Comparison of ENCODE assay signal across 13 cellular contexts in the genomic region with DNA sequence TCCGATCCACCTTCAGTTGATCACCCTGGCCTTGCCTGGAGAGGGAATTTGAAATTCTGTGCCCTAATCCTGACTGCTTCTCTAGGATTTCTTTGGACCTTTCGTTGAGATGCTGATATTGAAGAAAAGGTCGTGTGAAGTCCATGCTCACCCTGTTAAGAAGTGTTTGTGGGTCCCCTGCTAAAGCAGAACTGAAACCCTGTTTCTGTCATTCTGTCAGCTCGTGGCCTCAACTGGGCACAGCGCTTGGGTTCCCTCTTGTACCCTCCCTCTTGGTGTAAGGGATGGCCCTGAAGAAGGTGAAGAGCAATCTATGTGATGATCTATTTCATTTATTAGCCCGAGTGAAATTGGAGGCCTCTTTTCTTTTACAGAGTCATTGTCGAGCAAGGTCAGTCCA.
DNase-seq lines count a peak whose midpoint lies in the region; ATAC-seq, FAIRE-seq and TF ChIP-seq lines count a peak whose summit lies in the region.
"Had no signal": no experiment of that assay in that cellular context is flagged by ENCODE, and none has a peak within 500 bp of the region (broad histone marks: within the 10 kb centered on the region; RNA-seq: fewer than 3 reads in every experiment).

No MANE protein-coding gene starts in this region.

- H3K36me3 Mint-ChIP-seq in nephron (ENCODE audit: low read depth): no peaks in the 10 kb centered on the region

- FAIRE-seq in GM18507 (lab: Jason Lieb, UNC): peak; percentile 54

- no peak for TF ChIP-seq CTCF in nephron (IDR thresholded peaks at IDR 0.05; ENCODE audit: unreplicated experiment in 3 of 3)

- ATAC-seq in GM21526 (IDR thresholded peaks at IDR 0.05; ENCODE audit: low FRiP score, unreplicated experiment): peak; percentile 79
- peak; percentile 66 for ATAC-seq in HG03520 (IDR thresholded peaks at IDR 0.05; ENCODE audit: unreplicated experiment)
- ATAC-seq in HG02588 (IDR thresholded peaks at IDR 0.05; ENCODE audit: unreplicated experiment): no peak
- ATAC-seq: activated CD4-positive, alpha-beta T cell treated with anti-CD3 and anti-CD28 coated beads for 36 hours; activated T-helper 17 cell treated with anti-CD3 and anti-CD28 coated beads, Interleukin-2, amount 50 U/mL, for 72 hours had no signal

- peak overlapping the region; percentile 8 to 99 (median 25) for H3K27ac Mint-ChIP-seq in nephron
- H3K27ac Mint-ChIP-seq: activated CD4-positive, alpha-beta T cell treated with anti-CD3 and anti-CD28 coated beads for 36 hours; activated T-helper 17 cell treated with anti-CD3 and anti-CD28 coated beads, Interleukin-2, amount 50 U/mL, for 72 hours had no signal

- H3K9me3 Mint-ChIP-seq in nephron: no peaks in the 10 kb centered on the region
- H3K9me3 Mint-ChIP-seq: activated T-helper 17 cell treated with anti-CD3 and anti-CD28 coated beads, Interleukin-2, amount 50 U/mL, for 72 hours had no signal

- no peaks in the 10 kb centered on the region for H3K27me3 Mint-ChIP-seq in nephron (ENCODE audit: low read depth)
- H3K27me3 Mint-ChIP-seq: activated T-helper 17 cell treated with anti-CD3 and anti-CD28 coated beads, Interleukin-2, amount 50 U/mL, for 72 hours had no signal

- DNase-seq in GM18507 (ENCODE audit: extremely low spot score, insufficient read length, low read depth): no peak
- no peak for DNase-seq in NCI-H226
- no peak for DNase-seq in AG20443 (ENCODE audit: low spot score)
- DNase-seq in kidney tubule cell (ENCODE audit: low spot score): no peak
- DNase-seq: activated CD4-positive, alpha-beta T cell treated with anti-CD3 and anti-CD28 coated beads for 36 hours; left ventricle myocardium inferior; NCI-H146; nucleus accumbens had no signal

- H3K4me3 Mint-ChIP-seq in nephron: no peak overlapping the region
- H3K4me3 Mint-ChIP-seq: activated CD4-positive, alpha-beta T cell treated with anti-CD3 and anti-CD28 coated beads for 36 hours; activated T-helper 17 cell treated with anti-CD3 and anti-CD28 coated beads, Interleukin-2, amount 50 U/mL, for 72 hours had no signal

- peaks cover 4% of the 10 kb centered on the region for H3K4me1 Mint-ChIP-seq in nephron
- H3K4me1 Mint-ChIP-seq: activated CD4-positive, alpha-beta T cell treated with anti-CD3 and anti-CD28 coated beads for 36 hours had no signal
